8 cellular contexts compared by ENCODE assay signal in the genomic region with DNA sequence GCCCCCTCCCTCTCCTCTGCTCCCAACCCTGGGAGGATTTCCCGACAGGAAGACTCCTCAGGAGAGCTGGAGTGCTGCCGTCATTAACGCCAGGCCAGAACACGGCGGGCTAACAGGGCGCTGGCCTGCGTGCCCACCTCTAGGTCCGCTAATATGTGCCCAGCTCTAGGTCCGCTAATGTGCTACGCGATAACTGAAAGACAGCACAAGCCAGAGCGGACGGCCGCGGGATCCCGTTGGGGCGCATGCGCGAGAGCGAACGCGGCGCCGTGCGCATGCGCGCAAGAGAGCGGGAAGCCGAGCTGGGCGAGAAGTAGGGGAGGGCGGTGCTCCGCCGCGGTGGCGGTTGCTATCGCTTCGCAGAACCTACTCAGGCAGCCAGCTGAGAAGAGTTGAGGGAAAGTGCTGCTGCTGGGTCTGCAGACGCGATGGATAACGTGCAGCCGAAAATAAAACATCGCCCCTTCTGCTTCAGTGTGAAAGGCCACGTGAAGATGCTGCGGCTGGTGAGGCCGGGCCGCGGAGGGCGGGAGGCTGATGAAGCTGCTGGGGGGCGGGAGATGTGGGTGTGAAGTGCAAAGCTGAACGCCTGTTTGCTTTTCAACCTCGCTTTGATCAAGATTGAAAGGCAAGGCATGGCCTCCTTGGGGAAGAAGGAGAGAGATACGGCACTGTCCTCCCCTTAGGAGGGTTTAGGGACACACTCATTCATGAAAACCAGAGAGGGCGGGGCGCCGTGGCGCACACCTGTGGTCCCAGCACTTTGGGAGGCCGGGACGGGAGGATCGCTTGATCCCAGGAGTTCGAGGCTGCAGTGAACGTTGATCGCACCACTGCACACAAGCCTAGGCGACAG. TPM values are rescaled to one million over a fixed set of nuclear protein-coding genes. Genes with fewer than 3 reads are reported as not detected.
A peak's percentile ranks its signal among the peaks of the same experiment; 100 is the strongest.
DNase-seq lines count a peak whose midpoint lies in the region; ATAC-seq lines count a peak whose summit lies in the region.

Gene CKLF, plus strand, starts transcription at position 289 of the 856 bp plus-strand sequence. Its CDS starts 140 bp downstream, at position 429.

- H3K36me3 ChIP-seq in CD4-positive, alpha-beta memory T cell (ENCODE audit: insufficient read depth, low read length) = no peaks in the 10 kb centered on the region

- CTCF ChIA-PET in CD4-positive, alpha-beta memory T cell (lab: Charles Lee; ENCODE audit: partially characterized antibody) = interaction anchor here (0.7 to 6.1 kb wide), 22 partner anchors 11 to 278 kb away, joined by 3 to 72 read pairs (median 6); partner anchors contain the start of gene NAE1

- H3K27ac Mint-ChIP-seq in CD4-positive, alpha-beta memory T cell = peak within 1 kb of the TSS; percentile 94 to 98 (median 96)

- peak; percentile 89 to 94 (median 92) for DNase-seq in CD4-positive, alpha-beta memory T cell
- DNase-seq in HS-5 (ENCODE audit: low read depth) = peak; percentile 70
- peak; percentile 79 for DNase-seq in NK-92 treated with Interleukin-12 subunit alpha and Interleukin-12 subunit beta, amount 100 ng/mL, for 24 hours (lab: John Stamatoyannopoulos, UW)
- peak; percentile 95 for DNase-seq in activated CD8-positive, alpha-beta memory T cell treated with anti-CD3 and anti-CD28 coated beads for 24 hours
- peak; percentile 82 for DNase-seq in effector CD8-positive, alpha-beta T cell (lab: John Stamatoyannopoulos, UW)
- peak; percentile 93 for DNase-seq in medulla oblongata (ENCODE audit: extremely low spot score)
- peak; percentile 79 to 87 (median 83) for DNase-seq in stimulated activated CD4-positive, alpha-beta T cell treated with anti-CD3 and anti-CD28 coated beads, TNF-alpha, amount 100 ng/mL, for 4 hours (ENCODE audit: low read depth in 3 of 3)

- H3K27me3 ChIP-seq in CD4-positive, alpha-beta memory T cell (ENCODE audit: insufficient read depth, low read length) = no peaks in the 10 kb centered on the region

- peaks cover 89% of the 10 kb centered on the region for H3K4me1 ChIP-seq in CD4-positive, alpha-beta memory T cell (ENCODE audit: insufficient read depth, low read length)

- peaks cover 9 to 35% of the 10 kb centered on the region in 2 donors for H3K36me3 Mint-ChIP-seq in CD4-positive, alpha-beta memory T cell

- intact Hi-C loops in CD4-positive, alpha-beta memory T cell (cut with micrococcal nuclease) = loop anchor here (1.0 to 5.0 kb wide), 9 partner anchors 8 to 320 kb away; partner anchors contain the start of gene CMTM3

- peaks cover 0 to 2% (median 0%) of the 10 kb centered on the region in 8 donors for H3K9me3 Mint-ChIP-seq in CD4-positive, alpha-beta memory T cell

- H3K27ac ChIP-seq in CD4-positive, alpha-beta memory T cell (ENCODE audit: low read depth, low read length) = peak within 1 kb of the TSS; percentile 72

- peak; percentile 49 for ATAC-seq in GM19468 (IDR thresholded peaks at IDR 0.05; ENCODE audit: extremely low read depth, unreplicated experiment)

- POLR2A ChIA-PET in CD4-positive, alpha-beta memory T cell (lab: Charles Lee; ENCODE audit: partially characterized antibody) = interaction anchor here (0.8 to 19.4 kb wide), 31 partner anchors 8 to 320 kb away, joined by 3 to 440 read pairs (median 7); partner anchors contain the start of genes CMTM2, CMTM3, DYNC1LI2 and NAE1

- H3K4me3 ChIP-seq in CD4-positive, alpha-beta memory T cell (ENCODE audit: low read length in 2 of 2) = peak within 1 kb of the TSS; percentile 19 to 76

- no peaks in the 10 kb centered on the region for H3K27me3 Mint-ChIP-seq in CD4-positive, alpha-beta memory T cell

- H3K4me1 Mint-ChIP-seq in CD4-positive, alpha-beta memory T cell = peaks cover 63 to 88% (median 74%) of the 10 kb centered on the region in 4 donors

- no peaks in the 10 kb centered on the region for H3K9me3 ChIP-seq in CD4-positive, alpha-beta memory T cell (ENCODE audit: control insufficient read depth in 1 of 2, low read length in 2 of 2)

- peak within 1 kb of the TSS; percentile 94 to 99 (median 97) for H3K4me3 Mint-ChIP-seq in CD4-positive, alpha-beta memory T cell

RNA-seq across cellular contexts. Expression of gene CKLF, which starts in this region (rescaled TPM):
- total RNA-seq in CD4-positive, alpha-beta memory T cell = 10 to 100 TPM; 71.0 to 76.6 TPM
- 100 to 1,000 TPM; 154 to 173 TPM for polyA plus RNA-seq in CD4-positive, alpha-beta memory T cell

Comparison
In these comparisons a context has a peak if more than half of its experiments do, and no peak if none do; other contexts are left out.
1. Peak in every context shown above with its lines: DNase-seq, ATAC-seq, H3K4me3 ChIP-seq and H3K27ac ChIP-seq.